24 cellular contexts compared by ENCODE assay signal in genomic region chr4:59024257-59024656, GRCh38.
DNase-seq lines count a peak whose midpoint lies in the region; ATAC-seq, FAIRE-seq and TF ChIP-seq lines count a peak whose summit lies in the region.
"Had no signal": no experiment of that assay in that cellular context is flagged by ENCODE, and none has a peak within 500 bp of the region (broad histone marks: within the 10 kb centered on the region; RNA-seq: fewer than 3 reads in every experiment).

No MANE protein-coding gene starts in this region.

- H3K4me1 ChIP-seq in HepG2 (ENCODE audit: insufficient read depth, low read length) (no peaks in the 10 kb centered on the region), right lobe of liver (no peaks in the 10 kb centered on the region), K562 (replicated peaks in 1 of 2; ENCODE audit: control insufficient read depth in 2 of 2, insufficient read depth in 2 of 2, low read length in 2 of 2) (no peaks in the 10 kb centered on the region)
- H3K4me1 ChIP-seq: BE2C, BLaER1 had no signal

- H3K9me3 ChIP-seq in HepG2 (ENCODE audit: low read length) (peaks cover 23% of the 10 kb centered on the region), right lobe of liver (no peaks in the 10 kb centered on the region), K562 (replicated peaks; ENCODE audit: control insufficient read depth, insufficient read depth, low read depth, low read length) (no peaks in the 10 kb centered on the region)
- H3K9me3 ChIP-seq: BE2C, BLaER1 had no signal

- TF ChIP-seq POLR2A in HepG2 (IDR thresholded peaks at IDR 0.05; ENCODE audit: insufficient read depth in 1 of 2, low read depth in 2 of 2, low read length in 2 of 2) (no peak), right lobe of liver (IDR thresholded peaks at IDR 0.05) (no peak), K562 (conservative IDR thresholded peaks at IDR 0.05) (no peak)

- H3K36me3 ChIP-seq in HepG2 (replicated peaks in 1 of 2; ENCODE audit: control insufficient read depth in 1 of 2, insufficient read depth in 2 of 2, low read length in 2 of 2): no peaks in the 10 kb centered on the region
- H3K36me3 ChIP-seq in right lobe of liver: no peaks in the 10 kb centered on the region
- no peaks in the 10 kb centered on the region for H3K36me3 ChIP-seq in K562 (ENCODE audit: control insufficient read depth, insufficient read depth, low read length)
- H3K36me3 ChIP-seq: BE2C, BLaER1 had no signal

- H3K4me3 ChIP-seq in HepG2 (replicated peaks in 1 of 3; ENCODE audit: insufficient read depth in 1 of 3, low read depth in 2 of 3, low read length in 3 of 3): no peak overlapping the region
- no peak overlapping the region for H3K4me3 ChIP-seq in right lobe of liver
- no peak overlapping the region for H3K4me3 ChIP-seq in K562
- H3K4me3 ChIP-seq: BLaER1, GM12878 had no signal

- H2AFZ ChIP-seq in HepG2 (ENCODE audit: low read length): no peak overlapping the region
- no peak overlapping the region for H2AFZ ChIP-seq in K562 (ENCODE audit: low read depth, low read length)

- TF ChIP-seq CTCF in HepG2 (CRISPR knock-in tag; IDR thresholded peaks at IDR 0.05) (no peak), right lobe of liver (IDR thresholded peaks at IDR 0.05) (no peak), K562 (IDR thresholded peaks at IDR 0.05 in 2 of 3, conservative IDR thresholded peaks at IDR 0.05 in 1 of 3; ENCODE audit: insufficient read depth in 2 of 3, low read depth in 1 of 3, low read length in 3 of 3) (no peak)

- DNase-seq in HepG2 (ENCODE audit: low spot score) (no peak), right lobe of liver (no peak), K562 (ENCODE audit: extremely low read depth in 1 of 4, low spot score in 3 of 4) (no peak)
- DNase-seq: ACHN; BE2C; C1 segment of cervical spinal cord; CD4-positive, alpha-beta memory T cell; CD4-positive, CD25-positive, alpha-beta regulatory T cell; CD8-positive, alpha-beta memory T cell; COR-L47; DMS 273 treated with DMSO at 0.1 percent for 48 hours; DMS153; DMS53; DMS79; DND-41; EL; GDM1 had no signal

- no peak overlapping the region for H3K27ac ChIP-seq in HepG2 (ENCODE audit: extremely low read length, insufficient read depth, low read length)
- no peak overlapping the region for H3K27ac ChIP-seq in right lobe of liver
- no peak overlapping the region for H3K27ac ChIP-seq in K562 (ENCODE audit: extremely low read depth, low read depth, low read length)
- H3K27ac ChIP-seq: 22Rv1, BLaER1 had no signal

- no peaks in the 10 kb centered on the region for H3K9me1 ChIP-seq in K562 (ENCODE audit: control insufficient read depth, insufficient read depth, low read length)

- CTCF ChIA-PET in HepG2 (lab: Yijun Ruan, JAX; ENCODE audit: low intra/inter-chr PET ratio, low total read pairs): no interaction called here
- CTCF ChIA-PET in K562 (lab: Yijun Ruan, JAX; ENCODE audit: low intra/inter-chr PET ratio): no interaction called here

- H4K20me1 ChIP-seq in HepG2 (ENCODE audit: insufficient read depth, low read length) (no peaks in the 10 kb centered on the region), K562 (replicated peaks; ENCODE audit: control insufficient read depth, insufficient read depth, low read length) (no peaks in the 10 kb centered on the region)
- H4K20me1 ChIP-seq: BLaER1 had no signal

- no peak overlapping the region for H3K9ac ChIP-seq in HepG2 (ENCODE audit: insufficient read depth, low read depth, low read length)
- no peak overlapping the region for H3K9ac ChIP-seq in K562 (ENCODE audit: insufficient read depth in 1 of 2, low read depth in 2 of 2, low read length in 2 of 2)
- H3K9ac ChIP-seq: BLaER1 had no signal

- no peak for FAIRE-seq in HepG2 (lab: Jason Lieb, UNC)
- FAIRE-seq in K562 (lab: Jason Lieb, UNC): no peak
- FAIRE-seq: GM12878, GM12892, GM18507 had no signal

- TF ChIP-seq EP300 in HepG2 (IDR thresholded peaks at IDR 0.05; ENCODE audit: low read depth in 2 of 2, low read length in 2 of 2) (no peak), HepG2 (CRISPR knock-in tag; IDR thresholded peaks at IDR 0.05; ENCODE audit: borderline replicate concordance) (no peak), K562 (IDR thresholded peaks at IDR 0.05; ENCODE audit: low read length) (no peak)

- ATAC-seq in HepG2: no peak
- no peak for ATAC-seq in right lobe of liver
- no peak for ATAC-seq in K562
- ATAC-seq in HG03432 (IDR thresholded peaks at IDR 0.05; ENCODE audit: unreplicated experiment): no peak
- no peak for ATAC-seq in activated CD4-positive, CD25-positive, alpha-beta regulatory T cell treated with anti-CD3 and anti-CD28 coated beads, Interleukin-2, amount 50 U/mL, for 24 hours
- ATAC-seq: GM12878 had no signal

- TF ChIP-seq RAD21 in HepG2 (CRISPR knock-in tag; IDR thresholded peaks at IDR 0.05) (no peak), K562 (CRISPR knock-in tag; conservative IDR thresholded peaks at IDR 0.05 in 1 of 2, IDR thresholded peaks at IDR 0.05 in 1 of 2) (no peak)

- H3K4me2 ChIP-seq in HepG2 (ENCODE audit: low read depth, low read length) (no peak overlapping the region), K562 (ENCODE audit: insufficient read depth, low read length) (no peak overlapping the region)
- H3K4me2 ChIP-seq: BLaER1 had no signal

- no TSS peak for BruUV-seq in HepG2 (replicated peaks; lab: Mats Ljungman, UMichigan)
- BruUV-seq in K562 (replicated peaks; lab: Mats Ljungman, UMichigan): no TSS peak

- H3K27me3 ChIP-seq in HepG2 (ENCODE audit: control insufficient read depth in 1 of 2, insufficient read depth in 2 of 2, low read length in 2 of 2) (no peaks in the 10 kb centered on the region), right lobe of liver (no peaks in the 10 kb centered on the region), K562 (ENCODE audit: control insufficient read depth in 2 of 2, insufficient read depth in 2 of 2, low read length in 2 of 2) (no peaks in the 10 kb centered on the region)
- H3K27me3 ChIP-seq: BE2C, BLaER1 had no signal

- no peaks in the 10 kb centered on the region for H3K79me2 ChIP-seq in HepG2 (ENCODE audit: insufficient read depth, low read length)
- no peaks in the 10 kb centered on the region for H3K79me2 ChIP-seq in K562 (ENCODE audit: control insufficient read depth, insufficient read depth, low read length)

- intact Hi-C loops in HepG2 (cut with micrococcal nuclease; ENCODE audit: unreplicated experiment): no loop called here
- intact Hi-C loops in right lobe of liver (cut with DNase I): no loop called here
- intact Hi-C loops in K562 (cut with micrococcal nuclease): no loop called here

- POLR2A ChIA-PET in HepG2 (lab: Yijun Ruan, JAX): no interaction called here
- POLR2A ChIA-PET in K562 (lab: Yijun Ruan, JAX): no interaction called here

- in situ Hi-C loops in HepG2 (cut with HindIII; ENCODE audit: extremely low pct_ligation_motif_present, low pct_unique_long_range_greater_than_20kb) (no loop called here), K562 (cut with MboI) (no loop called here)

TF ChIP-seq in HepG2, 621 proteins besides CTCF, POLR2A, EP300 and RAD21:
- TF ChIP-seq MAFK (conservative IDR thresholded peaks at IDR 0.05 in 1 of 2, IDR thresholded peaks at IDR 0.05 in 1 of 2; ENCODE audit: low read length in 2 of 2) (peak; percentile 62 to 79), MAFG (CRISPR knock-in tag; IDR thresholded peaks at IDR 0.05) (no peak), MAFF (IDR thresholded peaks at IDR 0.05; ENCODE audit: low read depth, low read length) (peak; percentile 76)
TF ChIP-seq in HepG2: peak in this region for 2.

TF ChIP-seq in K562, 482 proteins besides CTCF, POLR2A, EP300 and RAD21:
- TF ChIP-seq ZNF316 (IDR thresholded peaks at IDR 0.05): peak; percentile 56; the same call in 1 of the 2 replicates
- TF ChIP-seq MAFG (tag; conservative IDR thresholded peaks at IDR 0.05): peak; percentile 47
- TF ChIP-seq ZNF609 (CRISPR knock-in tag; IDR thresholded peaks at IDR 0.05; ENCODE audit: borderline replicate concordance): no peak
- peak; percentile 23; the same call in 1 of the 2 replicates for TF ChIP-seq C11orf30 (IDR thresholded peaks at IDR 0.05; ENCODE audit: low read depth)
- no peak for TF ChIP-seq ZNF76 (CRISPR knock-in tag; IDR thresholded peaks at IDR 0.05; ENCODE audit: borderline replicate concordance)

Comparison
In these comparisons a context has a peak if more than half of its experiments do, and no peak if none do; other contexts are left out.
1. Of the 241 proteins assayed by ChIP-seq in both HepG2 and K562: peak only in HepG2: MAFF and MAFK; only in K562: MAFG; in both: none; in neither: 238.